ENCODE assay signal across 16 cellular contexts in genomic region chr17:60327122-60327869, GRCh38.
DNase-seq lines count a peak whose midpoint lies in the region; ATAC-seq and TF ChIP-seq lines count a peak whose summit lies in the region.
"Had no signal": no experiment of that assay in that cellular context is flagged by ENCODE, and none has a peak within 500 bp of the region (broad histone marks: within the 10 kb centered on the region; RNA-seq: fewer than 3 reads in every experiment).

No MANE protein-coding gene starts in this region.

- peaks cover 4% of the 10 kb centered on the region for H3K4me1 Mint-ChIP-seq in endothelial cell (ENCODE audit: unreplicated experiment)
- H3K4me1 Mint-ChIP-seq in nephron progenitor cell: peaks cover 23% of the 10 kb centered on the region

- no peak overlapping the region for H3K4me2 ChIP-seq in trophoblast cell (ENCODE audit: low read length)

- H2BK120ac ChIP-seq in trophoblast cell (ENCODE audit: insufficient read depth, low read length, poor library complexity): no peak overlapping the region

- WGBS in trophoblast cell (ENCODE audit: extremely low coverage, insufficient coverage, insufficient read length): no CpG with 5 or more reads among the region's 25 CpGs

- no peak overlapping the region for H4K8ac ChIP-seq in trophoblast cell (ENCODE audit: low read depth, low read length)

- H3K9me3 Mint-ChIP-seq in endothelial cell (ENCODE audit: unreplicated experiment) (no peaks in the 10 kb centered on the region), nephron progenitor cell (no peaks in the 10 kb centered on the region)

- no peak overlapping the region for H2BK12ac ChIP-seq in trophoblast cell (ENCODE audit: low read length)

- H3K9ac ChIP-seq in trophoblast cell (ENCODE audit: low read length): no peak overlapping the region

- no peak overlapping the region for H2AK5ac ChIP-seq in trophoblast cell (ENCODE audit: low read length)

- peaks cover 3 to 4% of the 10 kb centered on the region in 2 experiments for H3K4me1 ChIP-seq in trophoblast cell (ENCODE audit: control insufficient read depth in 1 of 2, insufficient read depth in 2 of 2, low read length in 2 of 2)

- H4K91ac ChIP-seq in trophoblast cell (ENCODE audit: low read depth, low read length): no peak overlapping the region

- ATAC-seq in GM18873 (IDR thresholded peaks at IDR 0.05; ENCODE audit: low FRiP score, unreplicated experiment): no peak
- ATAC-seq: activated CD8-positive, alpha-beta T cell treated with anti-CD3 and anti-CD28 coated beads, Interleukin-2, amount 10 ng/mL, durations not matched to agents 7 days and 5 days had no signal

- H3K79me2 ChIP-seq in trophoblast cell (ENCODE audit: control insufficient read depth, insufficient read depth, low read length, poor library complexity): no peaks in the 10 kb centered on the region

- no peak overlapping the region for H3K4me3 ChIP-seq in trophoblast cell (ENCODE audit: low read depth, low read length)
- H3K4me3 ChIP-seq: tibial artery had no signal

- no peak overlapping the region for H2AFZ ChIP-seq in trophoblast cell (ENCODE audit: insufficient read depth, low read length, poor library complexity)

- H3K36me3 ChIP-seq in trophoblast cell (ENCODE audit: control insufficient read depth in 1 of 2, insufficient read depth in 2 of 2, low read length in 2 of 2): peaks cover 0 to 2% of the 10 kb centered on the region in 2 experiments
- H3K36me3 ChIP-seq: tibial artery had no signal

- H3K27ac Mint-ChIP-seq in endothelial cell (ENCODE audit: unreplicated experiment): no peak overlapping the region
- H3K27ac Mint-ChIP-seq in nephron progenitor cell: peak overlapping the region; percentile 95
- H3K27ac Mint-ChIP-seq: activated CD8-positive, alpha-beta T cell treated with anti-CD3 and anti-CD28 coated beads, Interleukin-2, amount 10 ng/mL, durations not matched to agents 7 days and 5 days; progenitor cell of endocrine pancreas had no signal

- no peak overlapping the region for H2BK5ac ChIP-seq in trophoblast cell (ENCODE audit: low read depth, low read length, poor library complexity)

- H3K4ac ChIP-seq in trophoblast cell (ENCODE audit: low read depth, low read length): no peak overlapping the region

- H3K27ac ChIP-seq in trophoblast cell (ENCODE audit: low read depth, low read length): no peak overlapping the region
- H3K27ac ChIP-seq: tibial artery had no signal

- H3K23ac ChIP-seq in trophoblast cell (ENCODE audit: low read length): no peak overlapping the region

- TF ChIP-seq CTCF in endothelial cell (IDR thresholded peaks at IDR 0.05; ENCODE audit: unreplicated experiment) (no peak), nephron progenitor cell (IDR thresholded peaks at IDR 0.05) (no peak)

- no peaks in the 10 kb centered on the region for H3K79me1 ChIP-seq in trophoblast cell (ENCODE audit: low read length)

- H3K27me3 ChIP-seq in trophoblast cell (ENCODE audit: insufficient read depth, low read length): no peaks in the 10 kb centered on the region
- H3K27me3 ChIP-seq: tibial artery had no signal

- H3K4me3 Mint-ChIP-seq in endothelial cell (ENCODE audit: unreplicated experiment): peak overlapping the region; percentile 77
- H3K4me3 Mint-ChIP-seq in nephron progenitor cell: peak overlapping the region; percentile 52
- H3K4me3 Mint-ChIP-seq: activated CD8-positive, alpha-beta T cell treated with anti-CD3 and anti-CD28 coated beads, Interleukin-2, amount 10 ng/mL, durations not matched to agents 7 days and 5 days had no signal

- H3K18ac ChIP-seq in trophoblast cell (ENCODE audit: low read length): no peak overlapping the region

- no peak overlapping the region for H4K12ac ChIP-seq in trophoblast cell (ENCODE audit: low read depth, low read length)

- H3K27me3 Mint-ChIP-seq in endothelial cell (ENCODE audit: unreplicated experiment): peaks cover 3% of the 10 kb centered on the region
- H3K27me3 Mint-ChIP-seq in nephron progenitor cell (ENCODE audit: low read depth, poor library complexity): peaks cover 2% of the 10 kb centered on the region
- H3K27me3 Mint-ChIP-seq: progenitor cell of endocrine pancreas had no signal

- peaks cover 2% of the 10 kb centered on the region for H3K9me3 ChIP-seq in trophoblast cell (ENCODE audit: insufficient read depth, low read depth, low read length)
- H3K9me3 ChIP-seq: tibial artery had no signal

- DNase-seq in D341Med (ENCODE audit: low spot score): peak; percentile 31
- DNase-seq in NCI-H510A (lab: John Stamatoyannopoulos, UW): peak; percentile 95
- DNase-seq in endothelial cell (ENCODE audit: low spot score): no peak
- peak; percentile 30 for DNase-seq in nephron progenitor cell
- no peak for DNase-seq in epidermal melanocyte (ENCODE audit: insufficient read length, low spot score)
- no peak for DNase-seq in trophoblast cell
- DNase-seq in NK-92 treated with Interleukin-12 subunit alpha and Interleukin-12 subunit beta, amount 100 ng/mL, for 24 hours (lab: John Stamatoyannopoulos, UW): no peak
- DNase-seq: activated CD8-positive, alpha-beta T cell treated with anti-CD3 and anti-CD28 coated beads, Interleukin-2, amount 10 ng/mL, durations not matched to agents 7 days and 5 days; activated effector memory CD4-positive, alpha-beta T cell treated with anti-CD3 and anti-CD28 coated beads, Interleukin-2, amount 50 U/mL, for 16 hours; kidney; NCI-H1048; NCI-H524 treated with DMSO at 0.1 percent for 48 hours; T1000; tibial artery had no signal

- no peak overlapping the region for H3K14ac ChIP-seq in trophoblast cell (ENCODE audit: low read length)

- H3K36me3 Mint-ChIP-seq in endothelial cell (ENCODE audit: low read depth, unreplicated experiment) (peaks cover 13% of the 10 kb centered on the region), nephron progenitor cell (ENCODE audit: low read depth) (peaks cover under 1% of the 10 kb centered on the region)

Comparison
In these comparisons a context has a peak if more than half of its experiments do, and no peak if none do; other contexts are left out.
1. DNase-seq: peak in D341Med (single experiment), NCI-H510A (single experiment) and nephron progenitor cell (single experiment); none in endothelial cell (single experiment), epidermal melanocyte (single experiment), trophoblast cell (0 of 2) and NK-92 treated with Interleukin-12 subunit alpha and Interleukin-12 subunit beta, amount 100 ng/mL, for 24 hours (single experiment).